In the genomic region with DNA sequence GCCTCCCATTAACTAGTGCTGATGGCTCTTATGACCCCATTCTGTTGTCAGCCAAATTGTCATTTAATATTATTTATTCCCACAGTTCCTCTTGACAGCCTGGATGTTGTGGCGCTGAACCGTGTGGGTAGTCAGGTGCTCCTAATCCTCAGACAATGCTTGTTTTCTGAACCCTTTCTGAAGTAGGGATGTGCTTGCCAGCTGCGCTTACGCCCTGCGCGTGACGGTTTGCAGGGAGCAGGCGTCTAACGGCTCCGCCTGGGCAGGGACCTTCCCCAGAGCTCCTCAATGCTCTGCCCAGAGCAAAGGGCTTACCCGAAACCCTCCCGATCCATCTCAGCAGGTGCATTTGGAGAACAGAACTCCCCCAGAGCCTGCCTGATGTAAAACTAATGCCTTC, we compare ENCODE assay signal across 13 cellular contexts.
"Had no signal": no experiment of that assay in that cellular context is flagged by ENCODE, and none has a peak within 500 bp of the region (broad histone marks: within the 10 kb centered on the region; RNA-seq: fewer than 3 reads in every experiment).

No MANE protein-coding gene starts in this region.

- DNase-seq: activated CD4-positive, alpha-beta memory T cell treated with anti-CD3 and anti-CD28 coated beads for 36 hours; activated CD4-positive, alpha-beta T cell treated with anti-CD3 and anti-CD28 coated beads for 1 hour; activated gamma-delta T cell treated with Interleukin-2 at 50 U/mL for 16 hours; activated naive CD8-positive, alpha-beta T cell treated with anti-CD3 and anti-CD28 coated beads for 36 hours; activated T-cell treated with anti-CD3 and anti-CD28 coated beads, Interleukin-2, amount 50 U/mL, for 72 hours; brain microvascular endothelial cell; endodermal cell; erythroblast; kidney glomerular epithelial cell; ovary; stimulated activated CD4-positive, alpha-beta T cell treated with anti-CD3 and anti-CD28 coated beads, Interleukin-12 subunit alpha, Interleukin-12 subunit beta, amount 100 ng/mL, for 4 hours; stimulated activated naive CD4-positive, alpha-beta T cell; substantia nigra had no signal
